Comparison of ENCODE assay signal across 14 cellular contexts in genomic region chr1:116164056-116164889, GRCh38. TPM values are rescaled to one million over a fixed set of nuclear protein-coding genes. Genes with fewer than 3 reads are reported as not detected.
A peak's percentile ranks its signal among the peaks of the same experiment; 100 is the strongest.
DNase-seq lines count a peak whose midpoint lies in the region; TF ChIP-seq lines count a peak whose summit lies in the region.
"Had no signal": no experiment of that assay in that cellular context is flagged by ENCODE, and none has a peak within 500 bp of the region (broad histone marks: within the 10 kb centered on the region; RNA-seq: fewer than 3 reads in every experiment).

No MANE protein-coding gene starts in this region.

- TF ChIP-seq POLR2A in tibial nerve (IDR thresholded peaks at IDR 0.05) = no peak

- no peak for TF ChIP-seq EP300 in tibial nerve (IDR thresholded peaks at IDR 0.05)

- H3K4me3 ChIP-seq in colonic mucosa = no peak overlapping the region
- no peak overlapping the region for H3K4me3 ChIP-seq in tibial nerve

- no peaks in the 10 kb centered on the region for H3K9me3 ChIP-seq in colonic mucosa
- H3K9me3 ChIP-seq in tibial nerve = no peaks in the 10 kb centered on the region

- H3K27ac ChIP-seq in colonic mucosa = no peak overlapping the region
- H3K27ac ChIP-seq in tibial nerve = peak overlapping the region in 3 of 4 donors; percentile 37 to 90 (median 44)

- no peaks in the 10 kb centered on the region for H3K36me3 ChIP-seq in colonic mucosa
- H3K36me3 ChIP-seq in tibial nerve = no peaks in the 10 kb centered on the region

- 62 to 68% methylated on average over 6 of the region's 6 CpGs for WGBS in tibial nerve, 2 donors

- no peak for TF ChIP-seq CTCF in colonic mucosa (IDR thresholded peaks at IDR 0.05)
- TF ChIP-seq CTCF in tibial nerve (IDR thresholded peaks at IDR 0.05) = no peak

- H3K9ac ChIP-seq in colonic mucosa (ENCODE audit: low read depth in 2 of 2, low read length in 2 of 2) = peak overlapping the region in 1 of 2 donors; percentile 6

- DNase-seq in DMS53 (lab: John Stamatoyannopoulos, UW) = peak; percentile 6
- DNase-seq in DMS53 treated with DMSO at 0.1 percent for 48 hours (lab: John Stamatoyannopoulos, UW; ENCODE audit: unreplicated experiment) = no peak
- peak; percentile 30 for DNase-seq in colonic mucosa
- peak; percentile 55 for DNase-seq in medulla oblongata (ENCODE audit: extremely low spot score)
- no peak for DNase-seq in tibial nerve (ENCODE audit: low spot score in 2 of 2)
- no peak for DNase-seq in activated effector memory CD4-positive, alpha-beta T cell treated with Interleukin-2 at 50 U/mL for 16 hours
- no peak for DNase-seq in HuH-7 (ENCODE audit: low spot score)
- DNase-seq in SHP77 treated with DMSO at 0.1 percent for 48 hours (lab: John Stamatoyannopoulos, UW) = no peak
- DNase-seq: 8988T; activated CD4-positive, alpha-beta T cell treated with anti-CD3 and anti-CD28 coated beads, Interleukin-2, amount 50 U/mL, for 48 hours; stimulated activated CD4-positive, alpha-beta T cell treated with anti-CD3 and anti-CD28 coated beads, Interleukin-4, amount 100 ng/mL, for 4 hours; T-cell had no signal

- H3K4me1 ChIP-seq in colonic mucosa = peaks cover 11% of the 10 kb centered on the region
- H3K4me1 ChIP-seq in tibial nerve = peaks cover 0 to 55% (median 27%) of the 10 kb centered on the region in 4 donors

- H3K27me3 ChIP-seq in colonic mucosa (no peaks in the 10 kb centered on the region), tibial nerve (no peaks in the 10 kb centered on the region)

- intact Hi-C loops in colonic mucosa (cut with DNase I) = no loop called here

RNA-seq across cellular contexts. Expression of gene MAB21L3, which starts 53.1 kb away (rescaled TPM):
- total RNA-seq in colonic mucosa = 1 to 10 TPM; 3.9 to 4.5 TPM
- total RNA-seq in tibial nerve = under 1 TPM in 2 of 4 donors, not detected in 2; 0.22 to 0.63 TPM
- total RNA-seq: lung microvascular endothelial cell, progenitor cell of endocrine pancreas, T-cell had no signal

Comparison
In these comparisons a context has a peak if more than half of its experiments do, and no peak if none do; other contexts are left out.
1. DNase-seq: peak in DMS53 (single experiment), colonic mucosa (single experiment) and medulla oblongata (single experiment); none in DMS53 treated with DMSO at 0.1 percent for 48 hours (single experiment), tibial nerve (0 of 2), activated effector memory CD4-positive, alpha-beta T cell treated with Interleukin-2 at 50 U/mL for 16 hours (single experiment), HuH-7 (single experiment) and SHP77 treated with DMSO at 0.1 percent for 48 hours (single experiment).